8 cellular contexts compared by ENCODE assay signal in genomic region chr4:184097240-184097619, GRCh38.
DNase-seq lines count a peak whose midpoint lies in the region; ATAC-seq and TF ChIP-seq lines count a peak whose summit lies in the region.

No MANE protein-coding gene starts in this region.

- no peaks in the 10 kb centered on the region for H3K27me3 Mint-ChIP-seq in Caco-2 (ENCODE audit: insufficient read depth, unreplicated experiment)

- H2BK12ac ChIP-seq in mesenchymal stem cell (ENCODE audit: low read length in 2 of 2), result no peak overlapping the region

- intact Hi-C loops in Caco-2 (cut with micrococcal nuclease; ENCODE audit: unreplicated experiment), result no loop called here

- H3K36me3 Mint-ChIP-seq in Caco-2 (ENCODE audit: insufficient read depth, unreplicated experiment), result no peaks in the 10 kb centered on the region

- no peak overlapping the region for H3K4me3 Mint-ChIP-seq in Caco-2 (ENCODE audit: unreplicated experiment)

- ATAC-seq in HG03280 (IDR thresholded peaks at IDR 0.05; ENCODE audit: unreplicated experiment), result peak; percentile 65

- H3K23ac ChIP-seq in mesenchymal stem cell (ENCODE audit: low read length in 2 of 2), result no peak overlapping the region

- TF ChIP-seq CTCF in GM13976 (IDR thresholded peaks at IDR 0.05; ENCODE audit: borderline replicate concordance, control extremely low read depth, extremely low read depth, insufficient read depth, missing control alignments) (peak; percentile 17), suprapubic skin (IDR thresholded peaks at IDR 0.05) (peak in 1 of 2 donors; percentile 35), Caco-2 (IDR thresholded peaks at IDR 0.05; ENCODE audit: insufficient read depth in 1 of 2, low read depth in 1 of 2, low read length in 1 of 2, severe bottlenecking in 1 of 2, unreplicated experiment in 1 of 2) (no peak), MM.1S (IDR thresholded peaks at IDR 0.05; ENCODE audit: low read length) (no peak)

- H4K91ac ChIP-seq in mesenchymal stem cell (ENCODE audit: low read length), result no peak overlapping the region

- H2BK120ac ChIP-seq in mesenchymal stem cell (ENCODE audit: low read depth, low read length), result no peak overlapping the region

- WGBS in mesenchymal stem cell, result 61% methylated on average over 27 of the region's 27 CpGs
- 37% methylated on average over 13 of the region's 27 CpGs for WGBS in suprapubic skin

- H2AFZ ChIP-seq in mesenchymal stem cell (ENCODE audit: low read depth, low read length) (no peak overlapping the region), MM.1S (ENCODE audit: low read length) (no peak overlapping the region)

- no peaks in the 10 kb centered on the region for H3F3A ChIP-seq in MM.1S (ENCODE audit: insufficient read depth, low read length)

- no peak overlapping the region for H3K14ac ChIP-seq in mesenchymal stem cell (ENCODE audit: low read length in 2 of 2)

- H3K9me3 Mint-ChIP-seq in Caco-2 (ENCODE audit: unreplicated experiment), result no peaks in the 10 kb centered on the region

- H4K8ac ChIP-seq in mesenchymal stem cell (ENCODE audit: low read length), result no peak overlapping the region

- no peak overlapping the region for H2BK5ac ChIP-seq in mesenchymal stem cell (ENCODE audit: low read depth, low read length, poor library complexity, severe bottlenecking)

- no peaks in the 10 kb centered on the region for H3K4me1 Mint-ChIP-seq in Caco-2 (ENCODE audit: low read depth, unreplicated experiment)

- no peaks in the 10 kb centered on the region for H3K79me1 ChIP-seq in mesenchymal stem cell (replicated peaks; ENCODE audit: low read length, poor library complexity, severe bottlenecking)

- H3K4me3 ChIP-seq in mesenchymal stem cell (ENCODE audit: insufficient read depth in 1 of 2, low read depth in 1 of 2, low read length in 2 of 2) (peak overlapping the region in 1 of 2 experiments; percentile 77), suprapubic skin (peak overlapping the region; percentile 44), Caco-2 (ENCODE audit: low read depth, low read length) (no peak overlapping the region), MM.1S (ENCODE audit: low read length) (no peak overlapping the region)

- H3K9me2 ChIP-seq in MM.1S (replicated peaks; ENCODE audit: insufficient read depth, low read length), result no peaks in the 10 kb centered on the region

- no peak overlapping the region for H3K4ac ChIP-seq in mesenchymal stem cell (ENCODE audit: low read depth in 1 of 2, low read length in 2 of 2)

- peak overlapping the region; percentile 51 for H3K9ac ChIP-seq in mesenchymal stem cell (ENCODE audit: low read length)
- no peak overlapping the region for H3K9ac ChIP-seq in MM.1S (ENCODE audit: low read length)

- H2BK15ac ChIP-seq in mesenchymal stem cell (ENCODE audit: low read depth, poor library complexity, severe bottlenecking), result no peak overlapping the region

- no peak overlapping the region for H3K18ac ChIP-seq in mesenchymal stem cell (ENCODE audit: low read depth in 1 of 2, low read length in 2 of 2)

- in situ Hi-C loops in GM13976 (cut with MboI; ENCODE audit: low sequenced_read_pairs, unreplicated experiment), result loop anchor here (10.0 kb wide), 1 partner anchor 262 kb away; no protein-coding TSS in a partner anchor

- no peaks in the 10 kb centered on the region for H3K9me3 ChIP-seq in mesenchymal stem cell (ENCODE audit: control insufficient read depth, low read length)
- H3K9me3 ChIP-seq in suprapubic skin, result no peaks in the 10 kb centered on the region
- H3K9me3 ChIP-seq in Caco-2, result no peaks in the 10 kb centered on the region
- no peaks in the 10 kb centered on the region for H3K9me3 ChIP-seq in MM.1S (replicated peaks; ENCODE audit: insufficient read depth, low read length)

- POLR2A ChIA-PET in Caco-2 (lab: Charles Lee), result no interaction called here

- H3K4me1 ChIP-seq in mesenchymal stem cell (ENCODE audit: control insufficient read depth, insufficient read depth, low read depth, low read length) (peaks cover 4% of the 10 kb centered on the region), suprapubic skin (peaks cover 10% of the 10 kb centered on the region), Caco-2 (no peaks in the 10 kb centered on the region), MM.1S (ENCODE audit: low read length) (no peaks in the 10 kb centered on the region)

- H3K27me3 ChIP-seq in mesenchymal stem cell (ENCODE audit: control insufficient read depth in 1 of 2, insufficient read depth in 1 of 2, low read length in 2 of 2), result peaks cover 5 to 49% of the 10 kb centered on the region in 2 experiments
- no peaks in the 10 kb centered on the region for H3K27me3 ChIP-seq in suprapubic skin
- no peaks in the 10 kb centered on the region for H3K27me3 ChIP-seq in Caco-2 (replicated peaks; ENCODE audit: control insufficient read depth, insufficient read depth, low read length)
- H3K27me3 ChIP-seq in MM.1S (replicated peaks; ENCODE audit: insufficient read depth, low read length), result no peaks in the 10 kb centered on the region

- no peak for TF ChIP-seq EP300 in suprapubic skin (IDR thresholded peaks at IDR 0.05)

- CTCF ChIA-PET in Caco-2 (lab: Charles Lee), result no interaction called here

- H3K36me3 ChIP-seq in mesenchymal stem cell (ENCODE audit: control insufficient read depth in 1 of 2, insufficient read depth in 2 of 2, low read depth in 1 of 2, low read length in 2 of 2) (no peaks in the 10 kb centered on the region), suprapubic skin (no peaks in the 10 kb centered on the region), Caco-2 (ENCODE audit: control insufficient read depth, insufficient read depth, low read length) (no peaks in the 10 kb centered on the region), MM.1S (replicated peaks; ENCODE audit: insufficient read depth, low read length) (no peaks in the 10 kb centered on the region)

- no peak overlapping the region for H3K4me2 ChIP-seq in mesenchymal stem cell (ENCODE audit: low read length, poor library complexity, severe bottlenecking)
- no peak overlapping the region for H3K4me2 ChIP-seq in MM.1S (ENCODE audit: low read depth, low read length)

- DNase-seq in GM13976 (ENCODE audit: low spot score), result peak; percentile 45
- DNase-seq in mesenchymal stem cell, result no peak
- DNase-seq in suprapubic skin (ENCODE audit: low spot score in 2 of 2), result peak; percentile 78 to 88
- no peak for DNase-seq in NCI-H446 (lab: John Stamatoyannopoulos, UW)
- DNase-seq in Caco-2, result no peak
- DNase-seq in MM.1S, result no peak

- TF ChIP-seq POLR2A in suprapubic skin (IDR thresholded peaks at IDR 0.05), result no peak

- H3K27ac Mint-ChIP-seq in Caco-2 (ENCODE audit: unreplicated experiment), result no peak overlapping the region

- no peak overlapping the region for H2AK5ac ChIP-seq in mesenchymal stem cell (ENCODE audit: low read length, severe bottlenecking)

- no peaks in the 10 kb centered on the region for H4K20me1 ChIP-seq in MM.1S (ENCODE audit: insufficient read depth, low read length)

- no peaks in the 10 kb centered on the region for H3K79me2 ChIP-seq in MM.1S (ENCODE audit: low read length)

- BruUV-seq in Caco-2 (replicated peaks; lab: Mats Ljungman, UMichigan), result no TSS peak

- peak overlapping the region; percentile 39 for H3K27ac ChIP-seq in cingulate gyrus (ENCODE audit: low read depth, low read length)
- no peak overlapping the region for H3K27ac ChIP-seq in mesenchymal stem cell (ENCODE audit: low read length, poor library complexity, severe bottlenecking)
- no peak overlapping the region for H3K27ac ChIP-seq in suprapubic skin
- H3K27ac ChIP-seq in MM.1S (ENCODE audit: low read length), result no peak overlapping the region

Comparison
In these comparisons a context has a peak if more than half of its experiments do, and no peak if none do; other contexts are left out.
1. DNase-seq: peak in GM13976 (single experiment) and suprapubic skin (2 of 2); none in mesenchymal stem cell (single experiment), NCI-H446 (0 of 2), Caco-2 (0 of 2) and MM.1S (single experiment).